Comparison of ENCODE assay signal across 20 cellular contexts in genomic region chr19:5914358-5914774, GRCh38. TPM values are rescaled to one million over a fixed set of nuclear protein-coding genes. Genes with fewer than 3 reads are reported as not detected.
DNase-seq lines count a peak whose midpoint lies in the region; ATAC-seq and TF ChIP-seq lines count a peak whose summit lies in the region.
"Had no signal": no experiment of that assay in that cellular context is flagged by ENCODE, and none has a peak within 500 bp of the region (broad histone marks: within the 10 kb centered on the region; RNA-seq: fewer than 3 reads in every experiment).

No MANE protein-coding gene starts in this region.

- no peak for TF ChIP-seq CTCF in chondrocyte (IDR thresholded peaks at IDR 0.05)
- no peak for TF ChIP-seq CTCF in lung (IDR thresholded peaks at IDR 0.05; ENCODE audit: control extremely low read depth, extremely low read depth)
- no peak for TF ChIP-seq CTCF in thyroid gland (IDR thresholded peaks at IDR 0.05)
- no peak for TF ChIP-seq CTCF in WERI-Rb-1 (IDR thresholded peaks at IDR 0.05; ENCODE audit: low read depth, low read length)

- H3K4me3 Mint-ChIP-seq in chondrocyte (ENCODE audit: unreplicated experiment), result no peak overlapping the region
- H3K4me3 Mint-ChIP-seq: activated naive CD4-positive, alpha-beta T cell treated with anti-CD3 and anti-CD28 coated beads, Interleukin-2, amount 10 ng/mL, durations not matched to agents 7 days and 5 days had no signal

- peaks cover 20 to 40% of the 10 kb centered on the region in 2 donors for H3K36me3 ChIP-seq in lung (ENCODE audit: control insufficient read depth in 2 of 2, insufficient read depth in 2 of 2, low read length in 2 of 2)
- peaks cover 31 to 35% of the 10 kb centered on the region in 2 donors for H3K36me3 ChIP-seq in thyroid gland
- H3K36me3 ChIP-seq in WERI-Rb-1, result peaks cover 46% of the 10 kb centered on the region

- H3K9me3 ChIP-seq in lung (ENCODE audit: control insufficient read depth in 2 of 2, insufficient read depth in 1 of 2, low read length in 1 of 2), result no peaks in the 10 kb centered on the region
- no peaks in the 10 kb centered on the region for H3K9me3 ChIP-seq in thyroid gland
- no peaks in the 10 kb centered on the region for H3K9me3 ChIP-seq in WERI-Rb-1 (ENCODE audit: severe bottlenecking)
- H3K9me3 ChIP-seq: BLaER1 had no signal

- peak; percentile 93 for DNase-seq in chondrocyte (ENCODE audit: low spot score)
- DNase-seq in lung (ENCODE audit: low spot score), result no peak
- peak; percentile 48 to 51 for DNase-seq in thyroid gland
- no peak for DNase-seq in WERI-Rb-1
- DNase-seq in GM03348 (ENCODE audit: low spot score), result no peak
- DNase-seq in DMS53 (lab: John Stamatoyannopoulos, UW), result no peak
- DNase-seq: activated CD4-positive, CD25-positive, alpha-beta regulatory T cell treated with anti-CD3 and anti-CD28 coated beads, Interleukin-2, amount 50 U/mL, for 72 hours; activated CD8-positive, alpha-beta memory T cell treated with anti-CD3 and anti-CD28 coated beads, Interleukin-2, amount 50 U/mL, for 4 hours; activated naive CD4-positive, alpha-beta T cell treated with anti-CD3 and anti-CD28 coated beads, Interleukin-2, amount 10 ng/mL, durations not matched to agents 7 days and 5 days; central memory CD4-positive, alpha-beta T cell; glutamatergic neuron; GOT3; islet precursor cell; naive B cell; NCI-H2029; NCI-H524; retina; stimulated activated CD4-positive, alpha-beta T cell treated with anti-CD3 and anti-CD28 coated beads, Interleukin-4, amount 100 ng/mL, for 1 hour had no signal

- H3K27ac ChIP-seq in lung (ENCODE audit: low read depth in 1 of 2, low read length in 1 of 2) (peak overlapping the region; percentile 22 to 71), thyroid gland (peak overlapping the region; percentile 67 to 94 (median 89)), WERI-Rb-1 (no peak overlapping the region)
- H3K27ac ChIP-seq: BLaER1 had no signal

- TF ChIP-seq EP300 in Ishikawa (IDR thresholded peaks at IDR 0.05; ENCODE audit: borderline replicate concordance), result no peak

- no peaks in the 10 kb centered on the region for H3K9me3 Mint-ChIP-seq in chondrocyte (ENCODE audit: low read depth)
- H3K9me3 Mint-ChIP-seq: activated naive CD4-positive, alpha-beta T cell treated with anti-CD3 and anti-CD28 coated beads, Interleukin-2, amount 10 ng/mL, durations not matched to agents 7 days and 5 days; naive B cell had no signal

- no peak overlapping the region for H3K4me3 ChIP-seq in lung
- no peak overlapping the region for H3K4me3 ChIP-seq in thyroid gland (replicated peaks in 1 of 3)
- no peak overlapping the region for H3K4me3 ChIP-seq in WERI-Rb-1 (ENCODE audit: low read depth, low read length)
- H3K4me3 ChIP-seq: BLaER1 had no signal

- intact Hi-C loops in thyroid gland (cut with DNase I), result no loop called here

- TF ChIP-seq POLR2A in thyroid gland (IDR thresholded peaks at IDR 0.05), result no peak

- no peak for TF ChIP-seq RAD21 in Ishikawa (IDR thresholded peaks at IDR 0.05; ENCODE audit: low read depth)

- H3K4me1 ChIP-seq in lung (ENCODE audit: control insufficient read depth in 2 of 2, insufficient read depth in 2 of 2, low read length in 2 of 2) (peaks cover 4 to 6% of the 10 kb centered on the region in 2 donors), thyroid gland (peaks cover 26 to 30% of the 10 kb centered on the region in 2 donors)

- ATAC-seq in lung (ENCODE audit: insufficient read depth, low FRiP score), result no peak

- peak overlapping the region; percentile 85 for H3K27ac Mint-ChIP-seq in chondrocyte (ENCODE audit: unreplicated experiment)
- H3K27ac Mint-ChIP-seq: activated naive CD4-positive, alpha-beta T cell treated with anti-CD3 and anti-CD28 coated beads, Interleukin-2, amount 10 ng/mL, durations not matched to agents 7 days and 5 days had no signal

- peaks cover 12% of the 10 kb centered on the region for H3K4me1 Mint-ChIP-seq in chondrocyte (ENCODE audit: low read depth)
- H3K4me1 Mint-ChIP-seq: activated naive CD4-positive, alpha-beta T cell treated with anti-CD3 and anti-CD28 coated beads, Interleukin-2, amount 10 ng/mL, durations not matched to agents 7 days and 5 days; naive B cell had no signal

- H3K36me3 Mint-ChIP-seq in chondrocyte (ENCODE audit: low read depth), result peaks cover 12% of the 10 kb centered on the region
- H3K36me3 Mint-ChIP-seq: naive B cell had no signal

- no peaks in the 10 kb centered on the region for H3K27me3 Mint-ChIP-seq in chondrocyte (ENCODE audit: low read depth)
- H3K27me3 Mint-ChIP-seq: activated naive CD4-positive, alpha-beta T cell treated with anti-CD3 and anti-CD28 coated beads, Interleukin-2, amount 10 ng/mL, durations not matched to agents 7 days and 5 days; naive B cell had no signal

- 71 to 84% methylated on average over 22 of the region's 22 CpGs for WGBS in lung, 2 donors
- WGBS in thyroid gland, 2 donors, result 43 to 68% methylated on average over 13 to 22 of the region's 22 CpGs

- H3K27me3 ChIP-seq in lung (ENCODE audit: control insufficient read depth, insufficient read depth) (no peaks in the 10 kb centered on the region), thyroid gland (no peaks in the 10 kb centered on the region), WERI-Rb-1 (ENCODE audit: insufficient read depth, low read depth, severe bottlenecking) (no peaks in the 10 kb centered on the region)
- H3K27me3 ChIP-seq: BLaER1 had no signal

TF ChIP-seq in Ishikawa, 13 proteins besides CTCF, POLR2A, EP300 and RAD21:
- peak; percentile 35; the same call in 1 of the 2 replicates for TF ChIP-seq ZBTB7A (IDR thresholded peaks at IDR 0.05; ENCODE audit: low read depth)
- no peak for TF ChIP-seq FOXM1 (IDR thresholded peaks at IDR 0.05; ENCODE audit: borderline replicate concordance, low read depth)
- TF ChIP-seq NFIC (IDR thresholded peaks at IDR 0.05), result no peak
- TF ChIP-seq MAX (IDR thresholded peaks at IDR 0.05), result peak; percentile 2; the same call in 1 of the 2 replicates

RNA-seq across cellular contexts. Expression of gene CAPS, which starts 0.3 kb away (rescaled TPM):
- total RNA-seq in chondrocyte, result 7.2 to 11.9 TPM (median 10.5 TPM) in 3 replicates
- 100 to 1,000 TPM; 333 to 360 TPM for total RNA-seq in lung
- polyA plus RNA-seq in lung, result 100 to 1,000 TPM in 1 of 2 donors, 10 to 100 TPM in 1; 90.2 to 113 TPM
- total RNA-seq in thyroid gland, result 10 to 100 TPM in 3 of 4 donors, 1 to 10 TPM in 1; 9.0 to 48.8 (median 26.3) TPM

RNA-seq across cellular contexts. Expression of gene VMAC, which starts 9.7 kb away (rescaled TPM):
- total RNA-seq in chondrocyte (5.6 to 6.5 TPM (median 6.1 TPM) in 3 replicates), lung (1 to 10 TPM; 6.3 to 7.2 TPM), thyroid gland (10 to 100 TPM; 14.3 to 27.2 (median 17.8) TPM)
- 1 to 10 TPM; 3.3 to 5.0 TPM for polyA plus RNA-seq in lung

RNA-seq across cellular contexts. Expression of gene NDUFA11, which starts 10.8 kb away (rescaled TPM):
- 202 to 224 TPM (median 204 TPM) in 3 replicates for total RNA-seq in chondrocyte
- total RNA-seq in lung, result 100 to 1,000 TPM in 1 of 2 donors, 10 to 100 TPM in 1; 52.5 to 219 TPM
- polyA plus RNA-seq in lung, result 100 to 1,000 TPM; 337 to 344 TPM
- 100 to 1,000 TPM; 115 to 325 (median 195) TPM for total RNA-seq in thyroid gland

RNA-seq across cellular contexts. Expression of gene FUT5, which starts 44.0 kb away (rescaled TPM):
- total RNA-seq in chondrocyte (not detected in 3 replicates), lung (not detected), thyroid gland (not detected)
- polyA plus RNA-seq in lung, result not detected

Comparison
In these comparisons a context has a peak if more than half of its experiments do, and no peak if none do; other contexts are left out.
1. DNase-seq: peak in chondrocyte (single experiment) and thyroid gland (2 of 2); none in lung (single experiment), WERI-Rb-1 (single experiment), GM03348 (single experiment) and DMS53 (single experiment).
2. RNA of gene CAPS, which starts 0.3 kb away (total RNA-seq): 333 to 360 TPM in lung; 9.0 to 48.8 TPM in thyroid gland and 7.2 to 11.9 TPM in chondrocyte; every median in the first group is over 4 times any median in the second.